11 cellular contexts compared by ENCODE assay signal in genomic region chr11:66906077-66906929, GRCh38. TPM values are rescaled to one million over a fixed set of nuclear protein-coding genes. Genes with fewer than 3 reads are reported as not detected.
DNase-seq lines count a peak whose midpoint lies in the region; ATAC-seq and TF ChIP-seq lines count a peak whose summit lies in the region.
"Had no signal": no experiment of that assay in that cellular context is flagged by ENCODE, and none has a peak within 500 bp of the region (broad histone marks: within the 10 kb centered on the region; RNA-seq: fewer than 3 reads in every experiment).

No MANE protein-coding gene starts in this region.

- H3K27ac ChIP-seq in PC-3 (ENCODE audit: low read length) (peak overlapping the region; percentile 88), esophagus (ENCODE audit: low read depth in 2 of 2, low read length in 1 of 2) (peak overlapping the region; percentile 81 to 84), mesenchymal stem cell (ENCODE audit: low read length, poor library complexity, severe bottlenecking) (no peak overlapping the region)
- H3K27ac ChIP-seq: ascending aorta had no signal

- H3K4me2 ChIP-seq in PC-3 (ENCODE audit: low read length) (peak overlapping the region; percentile 72), mesenchymal stem cell (ENCODE audit: low read length, poor library complexity, severe bottlenecking) (no peak overlapping the region)

- H3K9ac ChIP-seq in PC-3 (ENCODE audit: low read length) (peak overlapping the region; percentile 67), mesenchymal stem cell (ENCODE audit: low read length) (peak overlapping the region; percentile 40)

- H3K36me3 ChIP-seq in PC-3 (ENCODE audit: low read depth, low read length) (no peaks in the 10 kb centered on the region), esophagus (ENCODE audit: control insufficient read depth in 2 of 2, insufficient read depth in 2 of 2, low read length in 1 of 2) (no peaks in the 10 kb centered on the region), mesenchymal stem cell (ENCODE audit: control insufficient read depth in 1 of 2, insufficient read depth in 2 of 2, low read depth in 1 of 2, low read length in 2 of 2) (peaks cover 0 to 6% of the 10 kb centered on the region in 2 experiments)
- H3K36me3 ChIP-seq: ascending aorta had no signal

- no peaks in the 10 kb centered on the region for H4K20me1 ChIP-seq in PC-3 (ENCODE audit: low read length)

- H3K4me1 ChIP-seq in PC-3 (ENCODE audit: insufficient read depth, low read length) (peaks cover 40% of the 10 kb centered on the region), esophagus (ENCODE audit: control insufficient read depth in 2 of 2, insufficient read depth in 2 of 2, low read length in 1 of 2) (peaks cover 2 to 10% of the 10 kb centered on the region in 2 donors), mesenchymal stem cell (ENCODE audit: control insufficient read depth, insufficient read depth, low read depth, low read length) (peaks cover 30% of the 10 kb centered on the region)
- H3K4me1 ChIP-seq: ascending aorta had no signal

- no peak overlapping the region for H2AK5ac ChIP-seq in mesenchymal stem cell (ENCODE audit: low read length, severe bottlenecking)

- H3K4ac ChIP-seq in mesenchymal stem cell (ENCODE audit: low read depth in 1 of 2, low read length in 2 of 2), result no peak overlapping the region

- peak overlapping the region in 1 of 2 experiments; percentile 28 for H3K18ac ChIP-seq in mesenchymal stem cell (ENCODE audit: low read depth in 1 of 2, low read length in 2 of 2)

- DNase-seq in AG10803 (ENCODE audit: low read depth) (peak; percentile 24), PC-3 (peak; percentile 84), mesenchymal stem cell (no peak), SK-N-DZ (ENCODE audit: low spot score) (no peak)
- no peak for DNase-seq in activated naive CD4-positive, alpha-beta T cell treated with anti-CD3 and anti-CD28 coated beads, Interleukin-2, amount 50 U/mL, for 72 hours (ENCODE audit: low spot score in 2 of 2)
- DNase-seq: NCI-H187; stimulated activated CD4-positive, alpha-beta T cell treated with anti-CD3 and anti-CD28 coated beads, Interleukin-4, amount 100 ng/mL, for 24 hours had no signal

- POLR2A ChIA-PET in PC-3 (lab: Charles Lee; ENCODE audit: unreplicated experiment), result no interaction called here

- H2BK12ac ChIP-seq in mesenchymal stem cell (ENCODE audit: low read length in 2 of 2), result peak overlapping the region in 1 of 2 experiments; percentile 37

- H3K4me3 ChIP-seq in AG10803 (ENCODE audit: low read length), result no peak overlapping the region
- H3K4me3 ChIP-seq in PC-3 (ENCODE audit: low read length), result peak overlapping the region; percentile 37; the same call in 1 of the 2 replicates
- no peak overlapping the region for H3K4me3 ChIP-seq in esophagus (ENCODE audit: low read depth in 1 of 2, low read length in 2 of 2)
- H3K4me3 ChIP-seq in mesenchymal stem cell (ENCODE audit: insufficient read depth in 1 of 2, low read depth in 1 of 2, low read length in 2 of 2), result no peak overlapping the region
- H3K4me3 ChIP-seq: ascending aorta had no signal

- H4K91ac ChIP-seq in mesenchymal stem cell (ENCODE audit: low read length), result no peak overlapping the region

- 49 to 51% methylated on average over 16 of the region's 16 CpGs for WGBS in esophagus, 2 donors
- WGBS in mesenchymal stem cell, result 69% methylated on average over 16 of the region's 16 CpGs

- intact Hi-C loops in PC-3 (cut with micrococcal nuclease), result no loop called here

- no peak overlapping the region for H4K8ac ChIP-seq in mesenchymal stem cell (ENCODE audit: low read length)

- TSS peak; percentile 93 for BruUV-seq in PC-3 (replicated peaks; lab: Mats Ljungman, UMichigan)

- H3F3A ChIP-seq in PC-3 (ENCODE audit: low read length, unreplicated experiment), result no peaks in the 10 kb centered on the region

- H3K9me3 Mint-ChIP-seq in activated naive CD4-positive, alpha-beta T cell treated with anti-CD3 and anti-CD28 coated beads, Interleukin-2, amount 50 U/mL, for 72 hours, result no peaks in the 10 kb centered on the region

- TF ChIP-seq CTCF in AG10803 (conservative IDR thresholded peaks at IDR 0.05; ENCODE audit: low read length) (no peak), PC-3 (conservative IDR thresholded peaks at IDR 0.05; ENCODE audit: low read depth, low read length) (no peak)

- H3K9me3 ChIP-seq in PC-3 (ENCODE audit: low read length), result no peaks in the 10 kb centered on the region
- H3K9me3 ChIP-seq in esophagus (ENCODE audit: control insufficient read depth in 2 of 2, insufficient read depth in 1 of 2, low read depth in 1 of 2, low read length in 1 of 2), result no peaks in the 10 kb centered on the region
- H3K9me3 ChIP-seq in mesenchymal stem cell (ENCODE audit: control insufficient read depth, low read length), result no peaks in the 10 kb centered on the region
- H3K9me3 ChIP-seq: ascending aorta had no signal

- no peak overlapping the region for H2BK15ac ChIP-seq in mesenchymal stem cell (ENCODE audit: low read depth, poor library complexity, severe bottlenecking)

- no peaks in the 10 kb centered on the region for H3K36me3 Mint-ChIP-seq in activated naive CD4-positive, alpha-beta T cell treated with anti-CD3 and anti-CD28 coated beads, Interleukin-2, amount 50 U/mL, for 72 hours

- H3K79me2 ChIP-seq in PC-3 (ENCODE audit: low read length), result peaks cover 11% of the 10 kb centered on the region

- H2AFZ ChIP-seq in PC-3 (ENCODE audit: low read length) (no peak overlapping the region), mesenchymal stem cell (ENCODE audit: low read depth, low read length) (no peak overlapping the region)

- no peak overlapping the region for H2BK5ac ChIP-seq in mesenchymal stem cell (ENCODE audit: low read depth, low read length, poor library complexity, severe bottlenecking)

- no peak overlapping the region for H3K14ac ChIP-seq in mesenchymal stem cell (ENCODE audit: low read length in 2 of 2)

- H3K27me3 ChIP-seq in PC-3 (ENCODE audit: low read length), result no peaks in the 10 kb centered on the region
- H3K27me3 ChIP-seq in esophagus (ENCODE audit: control insufficient read depth in 1 of 2, insufficient read depth in 2 of 2, low read length in 2 of 2), result no peaks in the 10 kb centered on the region
- no peaks in the 10 kb centered on the region for H3K27me3 ChIP-seq in mesenchymal stem cell (ENCODE audit: control insufficient read depth in 1 of 2, insufficient read depth in 1 of 2, low read length in 2 of 2)
- H3K27me3 ChIP-seq: ascending aorta had no signal

- peaks cover 2% of the 10 kb centered on the region for H3K79me1 ChIP-seq in mesenchymal stem cell (replicated peaks; ENCODE audit: low read length, poor library complexity, severe bottlenecking)

- CTCF ChIA-PET in PC-3 (lab: Charles Lee), result no interaction called here

- peak; percentile 58 for ATAC-seq in PC-3
- no peak for ATAC-seq in GM18873 (IDR thresholded peaks at IDR 0.05; ENCODE audit: low FRiP score, unreplicated experiment)
- ATAC-seq in activated naive CD4-positive, alpha-beta T cell treated with anti-CD3 and anti-CD28 coated beads, Interleukin-2, amount 50 U/mL, for 72 hours, result no peak
- no peak for ATAC-seq in GM21381 (IDR thresholded peaks at IDR 0.05; ENCODE audit: unreplicated experiment)

- no peak overlapping the region for H2BK120ac ChIP-seq in mesenchymal stem cell (ENCODE audit: low read depth, low read length)

- no peaks in the 10 kb centered on the region for H3K9me2 ChIP-seq in PC-3 (replicated peaks; ENCODE audit: low read length)

- no peak overlapping the region for H3K23ac ChIP-seq in mesenchymal stem cell (ENCODE audit: low read length in 2 of 2)

- no peak overlapping the region for H3K27ac Mint-ChIP-seq in activated naive CD4-positive, alpha-beta T cell treated with anti-CD3 and anti-CD28 coated beads, Interleukin-2, amount 50 U/mL, for 72 hours

RNA-seq across cellular contexts. Expression of gene LRFN4, which starts 49.4 kb away (rescaled TPM):
- total RNA-seq in PC-3 (2014; rRNA removed), result 64.4 and 79.8 TPM in 2 replicates
- polyA plus RNA-seq in esophagus, result 1 to 10 TPM; 5.4 to 9.3 TPM
- 16.0 TPM for polyA plus RNA-seq in mesenchymal stem cell (2013, experiment 1 of 2)
- 15.3 TPM for polyA plus RNA-seq in mesenchymal stem cell (2013, experiment 2 of 2)
- 34.8 and 35.5 TPM in 2 replicates for polyA plus RNA-seq in SK-N-DZ (2014; cell fraction: cytosol; rRNA removed)
- 64.6 and 71.5 TPM in 2 replicates for polyA plus RNA-seq in SK-N-DZ (2014; cell fraction: nucleus; rRNA removed)
- total RNA-seq in activated naive CD4-positive, alpha-beta T cell treated with anti-CD3 and anti-CD28 coated beads, Interleukin-2, amount 50 U/mL, for 72 hours, result 10 to 100 TPM; 23.9 TPM

RNA-seq across cellular contexts. Expression of gene PC, which starts 51.9 kb away (rescaled TPM):
- 24.5 and 39.7 TPM in 2 replicates for total RNA-seq in PC-3 (2014; rRNA removed)
- polyA plus RNA-seq in esophagus, result 10 to 100 TPM; 18.0 to 24.9 TPM
- polyA plus RNA-seq in mesenchymal stem cell (2013, experiment 1 of 2), result 4.4 TPM
- 4.5 TPM for polyA plus RNA-seq in mesenchymal stem cell (2013, experiment 2 of 2)
- polyA plus RNA-seq in SK-N-DZ (2014; cell fraction: cytosol; rRNA removed), result 20.3 and 23.9 TPM in 2 replicates
- polyA plus RNA-seq in SK-N-DZ (2014; cell fraction: nucleus; rRNA removed), result 39.3 and 44.0 TPM in 2 replicates
- 10 to 100 TPM in 1 of 2 donors, 1 to 10 TPM in 1; 4.6 to 11.5 TPM for total RNA-seq in activated naive CD4-positive, alpha-beta T cell treated with anti-CD3 and anti-CD28 coated beads, Interleukin-2, amount 50 U/mL, for 72 hours

Comparison
In these comparisons a context has a peak if more than half of its experiments do, and no peak if none do; other contexts are left out.
1. DNase-seq: peak in AG10803 (single experiment) and PC-3 (single experiment); none in mesenchymal stem cell (single experiment), SK-N-DZ (single experiment) and activated naive CD4-positive, alpha-beta T cell treated with anti-CD3 and anti-CD28 coated beads, Interleukin-2, amount 50 U/mL, for 72 hours (0 of 2).